ENCODE assay signal across 8 cellular contexts in genomic region chr22:11054681-11055080, GRCh38.
A peak's percentile ranks its signal among the peaks of the same experiment; 100 is the strongest.
DNase-seq lines count a peak whose midpoint lies in the region; ATAC-seq and TF ChIP-seq lines count a peak whose summit lies in the region.
"Not testable (repeated sequence)": the region's sequence is repeated elsewhere in the genome, so short reads cannot be mapped to it uniquely, and the experiment has no call there.

No MANE protein-coding gene starts in this region.

- H3K27me3 ChIP-seq in endodermal cell (ENCODE audit: control insufficient read depth, insufficient read depth, low read length, poor library complexity, severe bottlenecking); lung (ENCODE audit: control insufficient read depth, insufficient read depth); vagina: not testable (repeated sequence)
- peaks cover 0 to 21% (median 0%) of the 10 kb centered on the region in 9 donors for H3K27me3 ChIP-seq in heart left ventricle

- not testable (repeated sequence) for H3K27me3 Mint-ChIP-seq in endodermal cell (ENCODE audit: insufficient read depth)

- not testable (repeated sequence) for H3K27ac Mint-ChIP-seq in endodermal cell; stimulated activated effector memory CD8-positive, alpha-beta T cell treated with anti-CD3 and anti-CD28 coated beads, Interleukin-12 subunit alpha, Interleukin-12 subunit beta, amount 100 ng/mL, for 72 hours

- H3K4me1 Mint-ChIP-seq in endodermal cell; stimulated activated effector memory CD8-positive, alpha-beta T cell treated with anti-CD3 and anti-CD28 coated beads, Interleukin-12 subunit alpha, Interleukin-12 subunit beta, amount 100 ng/mL, for 72 hours: not testable (repeated sequence)

- TF ChIP-seq CTCF in endodermal cell (conservative IDR thresholded peaks at IDR 0.05); heart left ventricle (IDR thresholded peaks at IDR 0.05); lung (IDR thresholded peaks at IDR 0.05; ENCODE audit: control extremely low read depth, extremely low read depth); omental fat pad (IDR thresholded peaks at IDR 0.05); vagina (IDR thresholded peaks at IDR 0.05): not testable (repeated sequence)

- peak in 1 of 4 donors; percentile 8 for ATAC-seq in heart left ventricle
- ATAC-seq in left colon = peak; percentile 7
- ATAC-seq in lung (ENCODE audit: insufficient read depth, low FRiP score) = not testable (repeated sequence)
- peak; percentile 8 for ATAC-seq in omental fat pad (ENCODE audit: low FRiP score)
- peak; percentile 4 for ATAC-seq in stimulated activated effector memory CD8-positive, alpha-beta T cell treated with anti-CD3 and anti-CD28 coated beads, Interleukin-12 subunit alpha, Interleukin-12 subunit beta, amount 100 ng/mL, for 72 hours

- intact Hi-C loops in heart left ventricle (cut with DNase I); left colon (cut with DNase I, micrococcal nuclease); vagina (cut with DNase I): not testable (repeated sequence)

- peak; percentile 58 for DNase-seq in activated CD8-positive, alpha-beta memory T cell treated with anti-CD3 and anti-CD28 coated beads for 24 hours
- peak; percentile 26 for DNase-seq in endodermal cell
- DNase-seq in heart left ventricle = peak in 3 of 5 donors; percentile 20 to 79 (median 31)
- not testable (repeated sequence) for DNase-seq in left colon; omental fat pad (ENCODE audit: low spot score); stimulated activated effector memory CD8-positive, alpha-beta T cell treated with anti-CD3 and anti-CD28 coated beads, Interleukin-12 subunit alpha, Interleukin-12 subunit beta, amount 100 ng/mL, for 72 hours (ENCODE audit: low spot score in 2 of 2)
- peak; percentile 32 for DNase-seq in lung (ENCODE audit: low spot score)
- DNase-seq in vagina (ENCODE audit: extremely low spot score in 2 of 2) = peak; percentile 87 to 97

- H3K9me3 ChIP-seq in endodermal cell (ENCODE audit: control insufficient read depth, low read length) (peaks cover 68% of the 10 kb centered on the region), heart left ventricle (peaks cover 0 to 71% (median 12%) of the 10 kb centered on the region in 12 donors), lung (ENCODE audit: control insufficient read depth in 2 of 2, insufficient read depth in 1 of 2, low read length in 1 of 2) (peaks cover 0 to 31% of the 10 kb centered on the region in 2 donors), vagina (peaks cover 11% of the 10 kb centered on the region)

- not testable (repeated sequence) for H3K36me3 ChIP-seq in endodermal cell (ENCODE audit: control insufficient read depth, insufficient read depth, low read length); heart left ventricle; lung (ENCODE audit: control insufficient read depth in 2 of 2, insufficient read depth in 2 of 2, low read length in 2 of 2); vagina

- not testable (repeated sequence) for H3K4me3 ChIP-seq in endodermal cell (ENCODE audit: low read length); heart left ventricle; lung; vagina

- H3K9ac ChIP-seq in endodermal cell (ENCODE audit: extremely low read depth, low read length, poor library complexity, severe bottlenecking) = not testable (repeated sequence)

- not testable (repeated sequence) for TF ChIP-seq POLR2A in heart left ventricle (IDR thresholded peaks at IDR 0.05); vagina (IDR thresholded peaks at IDR 0.05)

- not testable (repeated sequence) for H3K4me1 ChIP-seq in endodermal cell (ENCODE audit: control insufficient read depth, insufficient read depth, low read length); heart left ventricle; lung (ENCODE audit: control insufficient read depth in 2 of 2, insufficient read depth in 2 of 2, low read length in 2 of 2); vagina

- H3K9me3 Mint-ChIP-seq in endodermal cell = peaks cover 71% of the 10 kb centered on the region
- H3K9me3 Mint-ChIP-seq in stimulated activated effector memory CD8-positive, alpha-beta T cell treated with anti-CD3 and anti-CD28 coated beads, Interleukin-12 subunit alpha, Interleukin-12 subunit beta, amount 100 ng/mL, for 72 hours = peaks cover 14% of the 10 kb centered on the region

- H3K4me3 Mint-ChIP-seq in endodermal cell; stimulated activated effector memory CD8-positive, alpha-beta T cell treated with anti-CD3 and anti-CD28 coated beads, Interleukin-12 subunit alpha, Interleukin-12 subunit beta, amount 100 ng/mL, for 72 hours: not testable (repeated sequence)

- not testable (repeated sequence) for H3K36me3 Mint-ChIP-seq in endodermal cell (ENCODE audit: low read depth); stimulated activated effector memory CD8-positive, alpha-beta T cell treated with anti-CD3 and anti-CD28 coated beads, Interleukin-12 subunit alpha, Interleukin-12 subunit beta, amount 100 ng/mL, for 72 hours

- H3K27ac ChIP-seq in endodermal cell (ENCODE audit: low read depth, low read length); heart left ventricle; lung (ENCODE audit: low read depth in 1 of 2, low read length in 1 of 2); vagina: not testable (repeated sequence)

- 66 to 77% methylated on average over 7 to 11 of the region's 11 CpGs for WGBS in endodermal cell (ENCODE audit: insufficient coverage in 1 of 2, insufficient read length in 1 of 2), 2 experiments
- 66 to 70% (median 69%) methylated on average over 11 of the region's 11 CpGs for WGBS in heart left ventricle, 4 donors
- 67% methylated on average over 11 of the region's 11 CpGs for WGBS in lung, 2 donors
